In the genomic region with DNA sequence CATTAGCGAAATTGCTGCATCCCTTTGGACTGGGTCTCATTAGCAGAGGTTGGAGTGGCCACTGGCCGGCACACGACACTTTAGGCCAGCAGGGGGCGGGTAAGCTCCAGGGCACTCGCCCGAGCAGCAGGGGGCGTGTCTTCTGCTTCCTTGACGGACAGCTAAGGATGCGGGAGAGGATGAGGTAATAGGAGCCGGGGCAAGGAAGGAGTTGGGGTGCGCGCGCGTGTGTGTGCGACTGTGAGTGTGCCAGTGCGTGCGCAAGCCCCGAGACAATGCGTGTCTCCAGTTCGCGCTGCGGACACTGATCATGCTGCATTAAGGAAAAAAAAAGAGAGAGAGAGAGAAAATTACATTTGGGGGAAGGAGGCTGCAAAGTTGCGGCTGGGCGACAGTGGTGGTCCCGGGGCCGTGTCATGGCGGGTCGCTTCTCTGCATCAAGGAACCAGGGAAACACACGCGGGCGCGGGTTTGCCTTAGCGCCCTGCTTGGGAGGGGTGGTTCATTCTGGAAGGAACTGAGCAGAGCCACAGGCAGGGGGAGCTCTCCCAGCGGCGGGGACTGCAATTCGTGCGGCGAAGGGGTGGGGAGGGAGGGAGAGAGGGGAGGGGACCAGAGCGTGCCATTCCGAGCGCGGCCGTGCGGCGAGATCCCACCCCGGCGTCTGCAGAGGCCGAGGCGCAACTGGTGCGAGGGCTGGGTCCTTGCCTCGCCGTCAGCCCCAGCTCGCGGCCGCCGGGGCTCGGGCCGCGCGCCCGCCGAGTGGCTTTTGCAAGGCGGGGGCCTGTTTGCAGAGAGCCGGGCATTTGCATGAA, we compare ENCODE assay signal across 8 cellular contexts. TPM values are rescaled to one million over a fixed set of nuclear protein-coding genes. Genes with fewer than 3 reads are reported as not detected.
DNase-seq lines count a peak whose midpoint lies in the region; ATAC-seq and TF ChIP-seq lines count a peak whose summit lies in the region.

Gene DTX4, plus strand, starts transcription at position 625 of the 815 bp plus-strand sequence. CDS start 464 bp downstream, outside the sequence.

- peak; percentile 39 for DNase-seq in AG09309 (ENCODE audit: low read depth)
- peak; percentile 81 for DNase-seq in NCI-H226
- peak; percentile 90 for DNase-seq in activated CD4-positive, CD25-positive, alpha-beta regulatory T cell treated with anti-CD3 and anti-CD28 coated beads, Interleukin-2, amount 50 U/mL, for 72 hours
- DNase-seq in cerebellum (ENCODE audit: low spot score), result peak; percentile 92
- DNase-seq in kidney glomerular epithelial cell (lab: John Stamatoyannopoulos, UW), result peak; percentile 88
- DNase-seq in stimulated activated CD4-positive, alpha-beta T cell treated with anti-CD3 and anti-CD28 coated beads, Interleukin-15, amount 100 ng/mL, for 48 hours (ENCODE audit: low read depth in 2 of 2), result peak; percentile 84 to 89

- peak; percentile 99 for TF ChIP-seq CTCF in AG09309 (IDR thresholded peaks at IDR 0.05; ENCODE audit: control insufficient read depth, insufficient read depth, low read depth, low read length, missing control alignments)

- ATAC-seq in GM18873 (IDR thresholded peaks at IDR 0.05; ENCODE audit: low FRiP score, unreplicated experiment) (peak; percentile 72), HG03135 (IDR thresholded peaks at IDR 0.05; ENCODE audit: unreplicated experiment) (peak; percentile 73)

- peak within 1 kb of the TSS; percentile 59 for H3K4me3 ChIP-seq in AG09309 (ENCODE audit: control insufficient read depth, low read depth, low read length)

RNA-seq across cellular contexts. Expression of gene DTX4, which starts in this region (rescaled TPM):
- total RNA-seq in cerebellum, result 38.7 TPM

Comparison
In these comparisons a context has a peak if more than half of its experiments do, and no peak if none do; other contexts are left out.
1. Peak in every context shown above with its lines: DNase-seq, ATAC-seq and H3K4me3 ChIP-seq.
2. DNase-seq: peak in every context shown above with its lines; median percentile 92 in cerebellum; 90 in activated CD4-positive, CD25-positive, alpha-beta regulatory T cell treated with anti-CD3 and anti-CD28 coated beads, Interleukin-2, amount 50 U/mL, for 72 hours; 88 in kidney glomerular epithelial cell; 86 in stimulated activated CD4-positive, alpha-beta T cell treated with anti-CD3 and anti-CD28 coated beads, Interleukin-15, amount 100 ng/mL, for 48 hours; 81 in NCI-H226; 39 in AG09309.